In genomic region chr4:78962597-78963115, GRCh38 we compare ENCODE assay signal across 27 cellular contexts. TPM values are rescaled to one million over a fixed set of nuclear protein-coding genes. Genes with fewer than 3 reads are reported as not detected.
DNase-seq lines count a peak whose midpoint lies in the region; ATAC-seq and TF ChIP-seq lines count a peak whose summit lies in the region.
"Had no signal": no experiment of that assay in that cellular context is flagged by ENCODE, and none has a peak within 500 bp of the region (broad histone marks: within the 10 kb centered on the region; RNA-seq: fewer than 3 reads in every experiment).

No MANE protein-coding gene starts in this region.

- no peak for ATAC-seq in WTC11
- ATAC-seq: activated naive CD8-positive, alpha-beta T cell treated with anti-CD3 and anti-CD28 coated beads, Interleukin-2, amount 50 U/mL, for 24 hours; activated T-cell treated with anti-CD3 and anti-CD28 coated beads, Interleukin-2, amount 50 U/mL, for 4 hours; left colon; PC-3 had no signal

- H3K27ac Mint-ChIP-seq in WTC11 = no peak overlapping the region
- H3K27ac Mint-ChIP-seq: activated CD4-positive, alpha-beta T cell treated with anti-CD3 and anti-CD28 coated beads, Interleukin-2, amount 10 ng/mL, durations not matched to agents 24 days and 14 days; activated naive CD8-positive, alpha-beta T cell treated with anti-CD3 and anti-CD28 coated beads, Interleukin-2, amount 50 U/mL, for 24 hours; memory B cell; stimulated activated naive CD8-positive, alpha-beta T cell treated with anti-CD3 and anti-CD28 coated beads, Interleukin-15, Interleukin-2, amounts not matched to agents 100 ng/mL and 50 ng/mL, for 24 hours had no signal

- H3K9me3 Mint-ChIP-seq in WTC11 = peaks cover 10% of the 10 kb centered on the region
- H3K9me3 Mint-ChIP-seq: activated CD4-positive, alpha-beta T cell treated with anti-CD3 and anti-CD28 coated beads, Interleukin-2, amount 10 ng/mL, durations not matched to agents 24 days and 14 days; activated T-cell treated with anti-CD3 and anti-CD28 coated beads, Interleukin-2, amount 50 U/mL, for 4 hours; stimulated activated naive CD8-positive, alpha-beta T cell treated with anti-CD3 and anti-CD28 coated beads, Interleukin-15, Interleukin-2, amounts not matched to agents 100 ng/mL and 50 ng/mL, for 24 hours had no signal

- CTCF ChIA-PET in WTC11 (lab: Charles Lee) = no interaction called here

- no peaks in the 10 kb centered on the region for H3K4me1 ChIP-seq in suprapubic skin

- H3K9me3 ChIP-seq in suprapubic skin = no peaks in the 10 kb centered on the region

- H3K27me3 ChIP-seq in suprapubic skin = no peaks in the 10 kb centered on the region
- H3K27me3 ChIP-seq: cardiac muscle cell had no signal

- no peaks in the 10 kb centered on the region for H3K36me3 Mint-ChIP-seq in WTC11
- H3K36me3 Mint-ChIP-seq: memory B cell had no signal

- H3K27ac ChIP-seq in suprapubic skin = peak overlapping the region; percentile 59
- H3K27ac ChIP-seq: cardiac muscle cell, skin epidermis, WERI-Rb-1 had no signal

- POLR2A ChIA-PET in WTC11 (lab: Charles Lee) = no interaction called here

- WGBS in suprapubic skin = 78% methylated on average over 2 of the region's 2 CpGs

- TF ChIP-seq EP300 in suprapubic skin (IDR thresholded peaks at IDR 0.05) = no peak

- H3K27me3 Mint-ChIP-seq in WTC11 (ENCODE audit: low read depth) = no peaks in the 10 kb centered on the region
- H3K27me3 Mint-ChIP-seq: activated naive CD8-positive, alpha-beta T cell treated with anti-CD3 and anti-CD28 coated beads, Interleukin-2, amount 50 U/mL, for 24 hours had no signal

- H3K4me3 Mint-ChIP-seq in WTC11 = no peak overlapping the region
- H3K4me3 Mint-ChIP-seq: activated CD4-positive, alpha-beta T cell treated with anti-CD3 and anti-CD28 coated beads, Interleukin-2, amount 10 ng/mL, durations not matched to agents 24 days and 14 days; activated naive CD8-positive, alpha-beta T cell treated with anti-CD3 and anti-CD28 coated beads, Interleukin-2, amount 50 U/mL, for 24 hours; activated T-cell treated with anti-CD3 and anti-CD28 coated beads, Interleukin-2, amount 50 U/mL, for 4 hours; memory B cell; stimulated activated naive CD8-positive, alpha-beta T cell treated with anti-CD3 and anti-CD28 coated beads, Interleukin-15, Interleukin-2, amounts not matched to agents 100 ng/mL and 50 ng/mL, for 24 hours had no signal

- TF ChIP-seq CTCF in suprapubic skin (IDR thresholded peaks at IDR 0.05) = no peak
- no peak for TF ChIP-seq CTCF in WTC11 (IDR thresholded peaks at IDR 0.05)

- no peak overlapping the region for H3K4me3 ChIP-seq in suprapubic skin
- H3K4me3 ChIP-seq: cardiac muscle cell, skin epidermis had no signal

- no peak for TF ChIP-seq POLR2A in suprapubic skin (IDR thresholded peaks at IDR 0.05)

- no peaks in the 10 kb centered on the region for H3K36me3 ChIP-seq in suprapubic skin
- H3K36me3 ChIP-seq: cardiac muscle cell, WERI-Rb-1 had no signal

- no peaks in the 10 kb centered on the region for H3K4me1 Mint-ChIP-seq in WTC11
- H3K4me1 Mint-ChIP-seq: activated CD4-positive, alpha-beta T cell treated with anti-CD3 and anti-CD28 coated beads, Interleukin-2, amount 10 ng/mL, durations not matched to agents 24 days and 14 days; activated naive CD8-positive, alpha-beta T cell treated with anti-CD3 and anti-CD28 coated beads, Interleukin-2, amount 50 U/mL, for 24 hours; memory B cell had no signal

- DNase-seq in amniotic epithelial cell (ENCODE audit: low read depth) (peak; percentile 61), fibroblast of gingiva (ENCODE audit: low read depth) (peak; percentile 45), iris pigment epithelial cell (ENCODE audit: low read depth) (peak; percentile 31), suprapubic skin (ENCODE audit: low spot score in 2 of 2) (no peak), NCI-H1930 (lab: John Stamatoyannopoulos, UW) (no peak), HPDE6-E6E7 (ENCODE audit: extremely low spot score) (no peak), A172 (ENCODE audit: low spot score) (no peak), WTC11 (ENCODE audit: low spot score) (no peak)
- DNase-seq: activated CD4-positive, alpha-beta T cell treated with anti-CD3 and anti-CD28 coated beads, Interleukin-2, amount 10 ng/mL, durations not matched to agents 24 days and 14 days; activated naive CD8-positive, alpha-beta T cell treated with anti-CD3 and anti-CD28 coated beads, Interleukin-2, amount 50 U/mL, for 24 hours; activated T-cell treated with anti-CD3 and anti-CD28 coated beads, Interleukin-2, amount 50 U/mL, for 4 hours; dermis blood vessel endothelial cell; DMS153; IMR-90; left colon; NCI-H1048; NCI-H1694 treated with DMSO at 0.1 percent for 48 hours; NCI-H2171; NCI-H524 treated with DMSO at 0.1 percent for 48 hours; PC-3; SHP77; trophoblast cell; WERI-Rb-1 had no signal

TF ChIP-seq in WTC11, 78 proteins besides CTCF, POLR2A, EP300 and RAD21:
- TF ChIP-seq PRRX2 (CRISPR knock-in tag; IDR thresholded peaks at IDR 0.05) = no peak
- no peak for TF ChIP-seq HMGXB4 (CRISPR knock-in tag; IDR thresholded peaks at IDR 0.05)
- no peak for TF ChIP-seq ESRRA (CRISPR knock-in tag; IDR thresholded peaks at IDR 0.05; ENCODE audit: borderline replicate concordance)
- no peak for TF ChIP-seq ETV6 (CRISPR knock-in tag; IDR thresholded peaks at IDR 0.05)
- TF ChIP-seq ZNF232 (CRISPR knock-in tag; IDR thresholded peaks at IDR 0.05) = no peak
- no peak for TF ChIP-seq ATF1 (CRISPR knock-in tag; IDR thresholded peaks at IDR 0.05)

RNA-seq across cellular contexts. Expression of gene PAQR3, which starts 23.4 kb away (rescaled TPM):
- total RNA-seq in suprapubic skin (10 to 100 TPM; 15.3 to 33.2 (median 22.8) TPM), WTC11 (2021) (28.1 to 29.2 TPM (median 29.0 TPM) in 3 replicates)
- total RNA-seq in A172 (2014; rRNA removed; shearing (Covaris generic)) = 26.2 and 33.0 TPM in 2 replicates

Comparison
In these comparisons a context has a peak if more than half of its experiments do, and no peak if none do; other contexts are left out.
1. DNase-seq: peak in amniotic epithelial cell (single experiment), fibroblast of gingiva (single experiment) and iris pigment epithelial cell (single experiment); none in suprapubic skin (0 of 2), NCI-H1930 (0 of 2), HPDE6-E6E7 (single experiment), A172 (single experiment) and WTC11 (single experiment).